In genomic region chr13:40148103-40148502, GRCh38 we compare ENCODE assay signal across 16 cellular contexts.
DNase-seq lines count a peak whose midpoint lies in the region; ATAC-seq lines count a peak whose summit lies in the region.
"Had no signal": no experiment of that assay in that cellular context is flagged by ENCODE, and none has a peak within 500 bp of the region (broad histone marks: within the 10 kb centered on the region; RNA-seq: fewer than 3 reads in every experiment).

No MANE protein-coding gene starts in this region.

- H4K8ac ChIP-seq in neuronal stem cell (ENCODE audit: low read depth, low read length): no peak overlapping the region

- no peak overlapping the region for H2BK12ac ChIP-seq in neuronal stem cell (ENCODE audit: low read length)

- no peak overlapping the region for H4K91ac ChIP-seq in neuronal stem cell (ENCODE audit: low read depth, low read length, poor library complexity)

- H3K36me3 ChIP-seq in neuronal stem cell (replicated peaks in 1 of 2; ENCODE audit: control insufficient read depth in 2 of 2, insufficient read depth in 2 of 2, low read length in 2 of 2): no peaks in the 10 kb centered on the region
- H3K36me3 ChIP-seq: ascending aorta, heart left ventricle, right atrium auricular region had no signal

- no peaks in the 10 kb centered on the region for H3K9me3 ChIP-seq in neuronal stem cell (replicated peaks in 1 of 2; ENCODE audit: control insufficient read depth in 2 of 2, insufficient read depth in 1 of 2, low read depth in 1 of 2, low read length in 2 of 2)
- H3K9me3 ChIP-seq: A549, ascending aorta, heart left ventricle, right atrium auricular region had no signal

- no peaks in the 10 kb centered on the region for H3K36me3 Mint-ChIP-seq in effector memory CD8-positive, alpha-beta T cell (ENCODE audit: insufficient read depth)
- peaks cover 0 to 1% of the 10 kb centered on the region in 2 donors for H3K36me3 Mint-ChIP-seq in stimulated activated naive B cell treated with anti-CD40 and anti-IgM and Interleukin-4, amounts not matched to agents 10 μg/mL and 1 μg/mL and 100 μg/mL, for 72 hours

- no peak overlapping the region for H2BK5ac ChIP-seq in neuronal stem cell (ENCODE audit: low read length)

- no peak overlapping the region for H2AFZ ChIP-seq in neuronal stem cell (ENCODE audit: low read length)

- H2BK120ac ChIP-seq in neuronal stem cell (ENCODE audit: low read depth, low read length): no peak overlapping the region

- no peak overlapping the region for H3K4me3 ChIP-seq in neuronal stem cell (ENCODE audit: low read length in 2 of 2)
- H3K4me3 ChIP-seq: A549, ascending aorta, heart left ventricle, right atrium auricular region had no signal

- no peaks in the 10 kb centered on the region for H3K4me1 ChIP-seq in neuronal stem cell (ENCODE audit: control insufficient read depth in 2 of 2, insufficient read depth in 1 of 2, low read depth in 1 of 2, low read length in 2 of 2)

- H2BK15ac ChIP-seq in neuronal stem cell (ENCODE audit: low read length): no peak overlapping the region

- no peak overlapping the region for H2AK5ac ChIP-seq in neuronal stem cell (ENCODE audit: low read depth, low read length)

- H3K27me3 Mint-ChIP-seq in effector memory CD8-positive, alpha-beta T cell: no peaks in the 10 kb centered on the region
- peaks cover 0 to 5% of the 10 kb centered on the region in 2 donors for H3K27me3 Mint-ChIP-seq in stimulated activated naive B cell treated with anti-CD40 and anti-IgM and Interleukin-4, amounts not matched to agents 10 μg/mL and 1 μg/mL and 100 μg/mL, for 72 hours

- H3K27me3 ChIP-seq in neuronal stem cell (ENCODE audit: control insufficient read depth in 3 of 3, insufficient read depth in 3 of 3, low read depth in 1 of 3, low read length in 3 of 3): no peaks in the 10 kb centered on the region
- H3K27me3 ChIP-seq: ascending aorta, heart left ventricle, right atrium auricular region had no signal

- no peaks in the 10 kb centered on the region for H3K9me3 Mint-ChIP-seq in effector memory CD8-positive, alpha-beta T cell
- H3K9me3 Mint-ChIP-seq in stimulated activated naive B cell treated with anti-CD40 and anti-IgM and Interleukin-4, amounts not matched to agents 10 μg/mL and 1 μg/mL and 100 μg/mL, for 72 hours: peaks cover 0 to 2% of the 10 kb centered on the region in 2 donors

- peak; percentile 16 for ATAC-seq in effector memory CD8-positive, alpha-beta T cell (replicated peaks)
- peak; percentile 87 for ATAC-seq in stimulated activated naive B cell treated with anti-CD40 and anti-IgM and Interleukin-4, amounts not matched to agents 10 μg/mL and 1 μg/mL and 100 μg/mL, for 72 hours (replicated peaks)
- ATAC-seq: A549, heart left ventricle had no signal

- no peak overlapping the region for H3K4me3 Mint-ChIP-seq in effector memory CD8-positive, alpha-beta T cell
- H3K4me3 Mint-ChIP-seq in stimulated activated naive B cell treated with anti-CD40 and anti-IgM and Interleukin-4, amounts not matched to agents 10 μg/mL and 1 μg/mL and 100 μg/mL, for 72 hours: peak overlapping the region in 1 of 2 donors; percentile 14

- H3K9ac ChIP-seq in neuronal stem cell (ENCODE audit: low read depth, low read length, poor library complexity): no peak overlapping the region

- peaks cover 22 to 29% of the 10 kb centered on the region in 2 donors for H3K4me1 Mint-ChIP-seq in effector memory CD8-positive, alpha-beta T cell (ENCODE audit: low read depth in 2 of 2)
- peaks cover 41 to 66% of the 10 kb centered on the region in 2 donors for H3K4me1 Mint-ChIP-seq in stimulated activated naive B cell treated with anti-CD40 and anti-IgM and Interleukin-4, amounts not matched to agents 10 μg/mL and 1 μg/mL and 100 μg/mL, for 72 hours

- H3K4ac ChIP-seq in neuronal stem cell (ENCODE audit: low read length): no peak overlapping the region

- H3K27ac Mint-ChIP-seq in effector memory CD8-positive, alpha-beta T cell: peak overlapping the region in 1 of 2 donors; percentile 78
- peak overlapping the region; percentile 91 for H3K27ac Mint-ChIP-seq in stimulated activated naive B cell treated with anti-CD40 and anti-IgM and Interleukin-4, amounts not matched to agents 10 μg/mL and 1 μg/mL and 100 μg/mL, for 72 hours

- H3K18ac ChIP-seq in neuronal stem cell (ENCODE audit: low read length): no peak overlapping the region

- WGBS in neuronal stem cell (ENCODE audit: extremely low coverage in 2 of 2, insufficient read length in 2 of 2, insufficient replicate concordance in 1 of 2), 2 donors: no CpG with 5 or more reads among the region's 4 CpGs

- no peak overlapping the region for H3K14ac ChIP-seq in neuronal stem cell (ENCODE audit: low read length)

- no peak overlapping the region for H3K4me2 ChIP-seq in neuronal stem cell (ENCODE audit: insufficient read depth, low read length, poor library complexity, severe bottlenecking)
- H3K4me2 ChIP-seq: A549 had no signal

- peak; percentile 30 for DNase-seq in activated CD8-positive, alpha-beta memory T cell treated with anti-CD3 and anti-CD28 coated beads, Interleukin-2, amount 50 U/mL, for 1 hour (ENCODE audit: extremely low read depth)
- no peak for DNase-seq in activated CD8-positive, alpha-beta memory T cell treated with anti-CD3 and anti-CD28 coated beads for 24 hours
- peak; percentile 20 for DNase-seq in activated T-cell treated with anti-CD3 and anti-CD28 coated beads for 4 hours
- no peak for DNase-seq in effector memory CD8-positive, alpha-beta T cell
- peak; percentile 41 for DNase-seq in stimulated activated naive B cell treated with anti-CD40 and anti-IgM and Interleukin-4, amounts not matched to agents 10 μg/mL and 1 μg/mL and 100 μg/mL, for 72 hours
- no peak for DNase-seq in neuronal stem cell (ENCODE audit: low spot score)
- DNase-seq in G401 (ENCODE audit: low spot score): no peak
- DNase-seq in AML-193 (lab: John Stamatoyannopoulos, UW): no peak
- DNase-seq: HCEC 1CT, heart left ventricle, islet precursor cell, NCI-H1048 had no signal

- no peaks in the 10 kb centered on the region for H3K79me1 ChIP-seq in neuronal stem cell (ENCODE audit: low read depth, low read length)

- no peak overlapping the region for H3K27ac ChIP-seq in neuronal stem cell (replicated peaks; ENCODE audit: low read length)
- H3K27ac ChIP-seq: RWPE1 had no signal

- no peak overlapping the region for H3K23ac ChIP-seq in neuronal stem cell (ENCODE audit: low read depth, low read length, poor library complexity)

- in situ Hi-C loops in G401 (cut with HindIII; ENCODE audit: low sequenced_read_pairs): no loop called here

Comparison
In these comparisons a context has a peak if more than half of its experiments do, and no peak if none do; other contexts are left out.
1. DNase-seq: peak in activated CD8-positive, alpha-beta memory T cell treated with anti-CD3 and anti-CD28 coated beads, Interleukin-2, amount 50 U/mL, for 1 hour (single experiment), activated T-cell treated with anti-CD3 and anti-CD28 coated beads for 4 hours (single experiment) and stimulated activated naive B cell treated with anti-CD40 and anti-IgM and Interleukin-4, amounts not matched to agents 10 μg/mL and 1 μg/mL and 100 μg/mL, for 72 hours (single experiment); none in activated CD8-positive, alpha-beta memory T cell treated with anti-CD3 and anti-CD28 coated beads for 24 hours (single experiment), effector memory CD8-positive, alpha-beta T cell (0 of 3), neuronal stem cell (single experiment), G401 (single experiment) and AML-193 (0 of 2).